In the genomic region with DNA sequence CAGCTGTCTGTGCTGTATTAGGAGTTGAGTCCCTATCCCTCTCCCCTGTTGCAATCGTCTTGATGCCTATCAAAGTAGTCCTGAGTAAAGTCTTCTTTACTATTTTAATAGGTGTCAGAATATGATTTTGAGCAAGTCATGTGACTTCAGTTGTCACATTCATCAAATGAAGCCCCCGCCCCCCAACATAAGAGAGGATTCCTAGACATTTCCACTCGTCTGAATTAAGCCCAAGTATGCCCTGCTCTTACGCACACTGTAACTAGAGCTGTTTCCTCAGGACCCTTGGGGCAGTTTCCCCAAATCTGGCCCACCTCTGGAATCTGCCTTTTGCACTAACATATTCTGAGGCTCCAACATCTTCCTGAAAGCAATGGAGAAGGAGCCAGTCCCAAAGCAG, we compare ENCODE assay signal across 22 cellular contexts.
"Had no signal": no experiment of that assay in that cellular context is flagged by ENCODE, and none has a peak within 500 bp of the region (broad histone marks: within the 10 kb centered on the region; RNA-seq: fewer than 3 reads in every experiment).

No MANE protein-coding gene starts in this region.

- H3K27ac ChIP-seq: KMS-11, SJSA1, SK-N-MC had no signal

- H3K4me1 ChIP-seq: SJSA1 had no signal

- H3K4me2 ChIP-seq: KMS-11 had no signal

- H3K9ac ChIP-seq: KMS-11 had no signal

- ATAC-seq: HepG2 had no signal

- H3K4me3 ChIP-seq: SJSA1, SK-N-MC had no signal

- DNase-seq: IMR-90, Kasumi-1, MM.1S, NCI-H1092 treated with DMSO at 0.1 percent for 48 hours, NCI-H1436, NCI-H187, NCI-H2029, NCI-H2081 treated with DMSO at 0.1 percent for 48 hours, NCI-H2171, NCI-H226, NCI-H446, NCI-H510A, NCI-H524 treated with DMSO at 0.1 percent for 48 hours, NCI-H69, NCI-H774, Right ventricle myocardium superior, RPMI8226, SIG-M5 had no signal

- H3K36me3 ChIP-seq: SJSA1 had no signal

- H3K27me3 ChIP-seq: SJSA1 had no signal

- H3K9me3 ChIP-seq: SJSA1 had no signal
